Comparison of ENCODE assay signal across 1 cellular context in the genomic region with DNA sequence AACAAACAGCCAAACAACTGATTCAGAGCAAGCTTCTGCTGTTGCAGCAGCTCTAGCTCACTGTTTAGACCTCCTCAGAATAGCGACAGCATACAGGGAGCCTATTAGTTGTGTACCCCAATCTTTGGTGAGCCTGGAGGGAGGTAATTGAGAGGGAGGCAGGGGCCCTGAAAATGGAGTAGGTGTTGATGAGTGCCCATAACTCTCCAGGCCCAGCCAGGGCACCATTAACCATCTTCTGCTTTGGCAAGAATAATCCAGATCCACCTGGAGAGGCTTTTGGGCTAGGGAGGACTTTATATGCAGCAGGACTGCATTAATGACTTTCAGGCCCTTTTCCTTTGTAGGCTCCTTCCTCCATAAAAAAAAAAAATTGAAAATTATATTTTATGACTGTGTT.
TF ChIP-seq lines count a peak whose summit lies in the region.

No MANE protein-coding gene starts in this region.

TF ChIP-seq in GM23338, 12 proteins besides CTCF, POLR2A, EP300 and RAD21:
- TF ChIP-seq, protein P1, sequence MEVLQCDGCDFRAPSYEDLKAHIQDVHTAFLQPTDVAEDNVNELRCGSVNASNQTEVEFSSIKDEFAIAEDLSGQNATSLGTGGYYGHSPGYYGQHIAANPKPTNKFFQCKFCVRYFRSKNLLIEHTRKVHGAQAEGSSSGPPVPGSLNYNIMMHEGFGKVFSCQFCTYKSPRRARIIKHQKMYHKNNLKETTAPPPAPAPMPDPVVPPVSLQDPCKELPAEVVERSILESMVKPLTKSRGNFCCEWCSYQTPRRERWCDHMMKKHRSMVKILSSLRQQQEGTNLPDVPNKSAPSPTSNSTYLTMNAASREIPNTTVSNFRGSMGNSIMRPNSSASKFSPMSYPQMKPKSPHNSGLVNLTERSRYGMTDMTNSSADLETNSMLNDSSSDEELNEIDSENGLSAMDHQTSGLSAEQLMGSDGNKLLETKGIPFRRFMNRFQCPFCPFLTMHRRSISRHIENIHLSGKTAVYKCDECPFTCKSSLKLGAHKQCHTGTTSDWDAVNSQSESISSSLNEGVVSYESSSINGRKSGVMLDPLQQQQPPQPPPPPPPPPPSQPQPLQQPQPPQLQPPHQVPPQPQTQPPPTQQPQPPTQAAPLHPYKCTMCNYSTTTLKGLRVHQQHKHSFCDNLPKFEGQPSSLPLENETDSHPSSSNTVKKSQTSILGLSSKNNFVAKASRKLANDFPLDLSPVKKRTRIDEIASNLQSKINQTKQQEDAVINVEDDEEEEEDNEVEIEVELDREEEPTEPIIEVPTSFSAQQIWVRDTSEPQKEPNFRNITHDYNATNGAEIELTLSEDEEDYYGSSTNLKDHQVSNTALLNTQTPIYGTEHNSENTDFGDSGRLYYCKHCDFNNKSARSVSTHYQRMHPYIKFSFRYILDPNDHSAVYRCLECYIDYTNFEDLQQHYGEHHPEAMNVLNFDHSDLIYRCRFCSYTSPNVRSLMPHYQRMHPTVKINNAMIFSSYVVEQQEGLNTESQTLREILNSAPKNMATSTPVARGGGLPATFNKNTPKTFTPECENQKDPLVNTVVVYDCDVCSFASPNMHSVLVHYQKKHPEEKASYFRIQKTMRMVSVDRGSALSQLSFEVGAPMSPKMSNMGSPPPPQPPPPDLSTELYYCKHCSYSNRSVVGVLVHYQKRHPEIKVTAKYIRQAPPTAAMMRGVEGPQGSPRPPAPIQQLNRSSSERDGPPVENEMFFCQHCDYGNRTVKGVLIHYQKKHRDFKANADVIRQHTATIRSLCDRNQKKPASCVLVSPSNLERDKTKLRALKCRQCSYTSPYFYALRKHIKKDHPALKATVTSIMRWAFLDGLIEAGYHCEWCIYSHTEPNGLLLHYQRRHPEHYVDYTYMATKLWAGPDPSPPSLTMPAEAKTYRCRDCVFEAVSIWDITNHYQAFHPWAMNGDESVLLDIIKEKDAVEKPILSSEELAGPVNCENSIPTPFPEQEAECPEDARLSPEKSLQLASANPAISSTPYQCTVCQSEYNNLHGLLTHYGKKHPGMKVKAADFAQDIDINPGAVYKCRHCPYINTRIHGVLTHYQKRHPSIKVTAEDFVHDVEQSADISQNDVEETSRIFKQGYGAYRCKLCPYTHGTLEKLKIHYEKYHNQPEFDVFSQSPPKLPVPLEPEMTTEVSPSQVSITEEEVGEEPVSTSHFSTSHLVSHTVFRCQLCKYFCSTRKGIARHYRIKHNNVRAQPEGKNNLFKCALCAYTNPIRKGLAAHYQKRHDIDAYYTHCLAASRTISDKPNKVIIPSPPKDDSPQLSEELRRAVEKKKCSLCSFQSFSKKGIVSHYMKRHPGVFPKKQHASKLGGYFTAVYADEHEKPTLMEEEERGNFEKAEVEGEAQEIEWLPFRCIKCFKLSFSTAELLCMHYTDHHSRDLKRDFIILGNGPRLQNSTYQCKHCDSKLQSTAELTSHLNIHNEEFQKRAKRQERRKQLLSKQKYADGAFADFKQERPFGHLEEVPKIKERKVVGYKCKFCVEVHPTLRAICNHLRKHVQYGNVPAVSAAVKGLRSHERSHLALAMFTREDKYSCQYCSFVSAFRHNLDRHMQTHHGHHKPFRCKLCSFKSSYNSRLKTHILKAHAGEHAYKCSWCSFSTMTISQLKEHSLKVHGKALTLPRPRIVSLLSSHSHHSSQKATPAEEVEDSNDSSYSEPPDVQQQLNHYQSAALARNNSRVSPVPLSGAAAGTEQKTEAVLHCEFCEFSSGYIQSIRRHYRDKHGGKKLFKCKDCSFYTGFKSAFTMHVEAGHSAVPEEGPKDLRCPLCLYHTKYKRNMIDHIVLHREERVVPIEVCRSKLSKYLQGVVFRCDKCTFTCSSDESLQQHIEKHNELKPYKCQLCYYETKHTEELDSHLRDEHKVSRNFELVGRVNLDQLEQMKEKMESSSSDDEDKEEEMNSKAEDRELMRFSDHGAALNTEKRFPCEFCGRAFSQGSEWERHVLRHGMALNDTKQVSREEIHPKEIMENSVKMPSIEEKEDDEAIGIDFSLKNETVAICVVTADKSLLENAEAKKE (CRISPR knock-in tag; IDR thresholded peaks at IDR 0.05): no peak
- TF ChIP-seq POLR2AphosphoS5 (IDR thresholded peaks at IDR 0.05; ENCODE audit: low read depth) (no peak), NANOG (IDR thresholded peaks at IDR 0.05; ENCODE audit: borderline replicate concordance) (no peak)
